In the genomic region with DNA sequence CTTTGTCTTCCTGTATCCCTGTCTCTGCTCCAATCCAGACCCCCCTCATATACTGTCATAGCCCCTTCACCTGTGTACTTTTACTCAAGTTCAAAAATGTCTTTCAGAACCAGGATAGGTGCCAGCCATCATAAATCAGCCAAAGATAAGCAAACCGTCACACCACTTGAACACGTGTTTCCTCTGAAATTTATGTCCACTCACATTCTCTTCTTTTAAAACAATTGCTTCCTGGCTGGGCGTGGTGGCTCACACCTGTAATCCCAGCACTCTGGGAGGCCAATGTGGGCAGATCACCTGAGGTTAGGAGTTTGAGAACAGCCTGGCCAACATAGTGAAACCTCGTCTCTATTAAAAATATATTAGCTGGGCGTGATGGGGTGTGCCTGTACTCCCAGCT, we compare ENCODE assay signal across 27 cellular contexts.
"Had no signal": no experiment of that assay in that cellular context is flagged by ENCODE, and none has a peak within 500 bp of the region (broad histone marks: within the 10 kb centered on the region; RNA-seq: fewer than 3 reads in every experiment).

No MANE protein-coding gene starts in this region.

- H3K9me3 ChIP-seq: adrenal gland, prostate gland, thyroid gland, uterus had no signal

- ATAC-seq: activated CD4-positive, alpha-beta T cell treated with anti-CD3 and anti-CD28 coated beads for 36 hours; activated T-helper 17 cell treated with anti-CD3 and anti-CD28 coated beads, Interleukin-2, amount 50 U/mL, for 72 hours; left lung; natural killer cell had no signal

- H3K4me1 ChIP-seq: ascending aorta, breast epithelium, prostate gland, uterus had no signal

- H3K9me3 Mint-ChIP-seq: activated T-helper 17 cell treated with anti-CD3 and anti-CD28 coated beads, Interleukin-2, amount 50 U/mL, for 72 hours; natural killer cell had no signal

- FAIRE-seq: colon had no signal

- H3K27ac Mint-ChIP-seq: activated B cell treated with CpG ODN at 0.5 μM for 24 hours; activated CD4-positive, alpha-beta T cell treated with anti-CD3 and anti-CD28 coated beads for 36 hours; activated naive CD8-positive, alpha-beta T cell; activated T-cell treated with anti-CD3 and anti-CD28 coated beads, Interleukin-2, amount 50 U/mL, for 24 hours; activated T-helper 17 cell treated with anti-CD3 and anti-CD28 coated beads, Interleukin-2, amount 50 U/mL, for 72 hours; endodermal cell; immature natural killer cell; natural killer cell; stimulated activated naive CD8-positive, alpha-beta T cell treated with anti-CD3 and anti-CD28 coated beads, Interleukin-15, Interleukin-2, amounts not matched to agents 100 ng/mL and 50 ng/mL, for 24 hours had no signal

- H3K4me3 ChIP-seq: adrenal gland, ascending aorta, breast epithelium, dorsolateral prefrontal cortex, left lung, prostate gland, thyroid gland, uterus had no signal

- H3K4me1 Mint-ChIP-seq: activated CD4-positive, alpha-beta T cell treated with anti-CD3 and anti-CD28 coated beads for 36 hours; activated T-helper 17 cell treated with anti-CD3 and anti-CD28 coated beads, Interleukin-2, amount 50 U/mL, for 72 hours; central memory CD8-positive, alpha-beta T cell had no signal

- H3K36me3 ChIP-seq: adrenal gland, ascending aorta, breast epithelium, left lung, prostate gland, thyroid gland, uterus had no signal

- DNase-seq: activated B cell treated with CpG ODN at 0.5 μM for 24 hours; activated CD4-positive, alpha-beta T cell treated with anti-CD3 and anti-CD28 coated beads for 36 hours; activated CD4-positive, alpha-beta T cell treated with anti-CD3 and anti-CD28 coated beads, Interleukin-2, amount 50 U/mL, for 4 hours; activated CD8-positive, alpha-beta memory T cell treated with anti-CD3 and anti-CD28 coated beads for 24 hours; activated CD8-positive, alpha-beta memory T cell treated with anti-CD3 and anti-CD28 coated beads, Interleukin-2, amount 50 U/mL, for 4 hours; activated T-cell treated with anti-CD3 and anti-CD28 coated beads, Interleukin-2, amount 50 U/mL, for 24 hours; adrenal gland; dorsolateral prefrontal cortex; endodermal cell; erythroblast; foreskin fibroblast; immature natural killer cell; left lung; natural killer cell; substantia nigra; T-helper 1 cell; T-helper 9 cell; thyroid gland; uterus had no signal

- H3K36me3 Mint-ChIP-seq: natural killer cell had no signal

- H3K27me3 ChIP-seq: adrenal gland, ascending aorta, breast epithelium, dorsolateral prefrontal cortex, left lung, thyroid gland, uterus had no signal

- H3K27me3 Mint-ChIP-seq: activated B cell treated with CpG ODN at 0.5 μM for 24 hours; activated naive CD8-positive, alpha-beta T cell; stimulated activated naive CD8-positive, alpha-beta T cell treated with anti-CD3 and anti-CD28 coated beads, Interleukin-15, Interleukin-2, amounts not matched to agents 100 ng/mL and 50 ng/mL, for 24 hours had no signal

- H3K27ac ChIP-seq: ascending aorta, breast epithelium, dorsolateral prefrontal cortex, left lung, prostate gland, thyroid gland, uterus had no signal

- H3K4me3 Mint-ChIP-seq: activated B cell treated with CpG ODN at 0.5 μM for 24 hours; activated CD4-positive, alpha-beta T cell treated with anti-CD3 and anti-CD28 coated beads for 36 hours; activated naive CD8-positive, alpha-beta T cell; activated T-cell treated with anti-CD3 and anti-CD28 coated beads, Interleukin-2, amount 50 U/mL, for 24 hours; activated T-helper 17 cell treated with anti-CD3 and anti-CD28 coated beads, Interleukin-2, amount 50 U/mL, for 72 hours; central memory CD8-positive, alpha-beta T cell; endodermal cell; immature natural killer cell; natural killer cell; stimulated activated naive CD8-positive, alpha-beta T cell treated with anti-CD3 and anti-CD28 coated beads, Interleukin-15, Interleukin-2, amounts not matched to agents 100 ng/mL and 50 ng/mL, for 24 hours had no signal
